In the genomic region with DNA sequence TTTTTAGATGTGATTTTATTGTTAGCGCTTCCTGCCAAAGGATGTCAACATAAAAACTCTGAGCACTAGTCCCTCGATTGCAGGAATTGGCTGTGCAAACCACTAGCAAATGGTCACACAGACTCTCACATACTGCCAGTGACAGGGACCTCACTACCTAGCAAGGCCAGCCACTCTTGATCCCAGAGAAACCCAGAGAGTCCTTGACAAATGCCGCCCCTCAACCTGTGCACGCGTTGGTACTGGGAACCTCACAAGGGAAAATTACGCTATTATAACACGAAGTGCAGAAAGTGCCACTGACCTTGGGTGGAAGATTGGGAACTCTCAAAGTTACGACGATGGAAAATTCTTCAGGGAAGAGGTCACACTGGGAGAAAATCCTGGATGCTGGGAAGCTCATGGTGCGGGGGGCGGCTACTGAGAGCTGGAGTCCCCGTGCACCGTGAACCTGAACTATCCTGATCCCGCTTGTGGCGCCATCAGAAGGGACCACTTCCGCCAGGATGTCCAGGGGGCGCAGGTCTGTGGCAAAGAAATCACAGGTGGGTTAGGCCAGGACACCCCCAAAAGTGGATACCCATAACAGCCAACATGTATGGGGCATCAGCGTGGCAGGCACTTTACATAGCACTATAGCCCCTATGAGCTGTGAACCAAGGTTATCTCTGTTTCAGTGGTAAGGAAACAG, we compare ENCODE assay signal across 18 cellular contexts. TPM values are rescaled to one million over a fixed set of nuclear protein-coding genes. Genes with fewer than 3 reads are reported as not detected.
DNase-seq lines count a peak whose midpoint lies in the region; TF ChIP-seq lines count a peak whose summit lies in the region.
"Had no signal": no experiment of that assay in that cellular context is flagged by ENCODE, and none has a peak within 500 bp of the region (broad histone marks: within the 10 kb centered on the region; RNA-seq: fewer than 3 reads in every experiment).

No MANE protein-coding gene starts in this region.

- peaks cover 2% of the 10 kb centered on the region for H3K27me3 Mint-ChIP-seq in activated CD4-positive, alpha-beta T cell treated with anti-CD3 and anti-CD28 coated beads, Interleukin-2, amount 10 ng/mL, durations not matched to agents 7 days and 5 days

- H3K4me1 ChIP-seq in esophagus muscularis mucosa (no peaks in the 10 kb centered on the region), vagina (no peaks in the 10 kb centered on the region), transverse colon (no peaks in the 10 kb centered on the region)
- no peaks in the 10 kb centered on the region for H3K4me1 ChIP-seq in effector memory CD4-positive, alpha-beta T cell (ENCODE audit: control insufficient read depth, insufficient read depth, low read length, poor library complexity, severe bottlenecking)
- H3K4me1 ChIP-seq: Caco-2, HAP-1 had no signal

- H3K4me3 ChIP-seq in esophagus muscularis mucosa (no peak overlapping the region), vagina (no peak overlapping the region), transverse colon (no peak overlapping the region)
- H3K4me3 ChIP-seq in effector memory CD4-positive, alpha-beta T cell (ENCODE audit: insufficient read depth, low read depth, low read length, poor library complexity, severe bottlenecking): no peak overlapping the region
- H3K4me3 ChIP-seq: BLaER1, HAP-1 had no signal

- H3K27me3 ChIP-seq in esophagus muscularis mucosa (peaks cover 0 to 26% (median 0%) of the 10 kb centered on the region in 4 donors), vagina (no peaks in the 10 kb centered on the region), transverse colon (peaks cover 6% of the 10 kb centered on the region)
- H3K27me3 ChIP-seq in effector memory CD4-positive, alpha-beta T cell (replicated peaks; ENCODE audit: control insufficient read depth, insufficient read depth, low read length, poor library complexity, severe bottlenecking): no peaks in the 10 kb centered on the region
- H3K27me3 ChIP-seq: BLaER1 had no signal

- no peak overlapping the region for H3K27ac ChIP-seq in esophagus muscularis mucosa (replicated peaks in 1 of 4)
- H3K27ac ChIP-seq in vagina: no peak overlapping the region
- no peak overlapping the region for H3K27ac ChIP-seq in effector memory CD4-positive, alpha-beta T cell (ENCODE audit: insufficient read depth, low read length, poor library complexity, severe bottlenecking)
- H3K27ac ChIP-seq in transverse colon: no peak overlapping the region
- H3K27ac ChIP-seq: 22Rv1, BLaER1 had no signal

- no peak for DNase-seq in activated CD4-positive, alpha-beta T cell treated with anti-CD3 and anti-CD28 coated beads, Interleukin-2, amount 10 ng/mL, durations not matched to agents 7 days and 5 days
- no peak for DNase-seq in activated CD4-positive, alpha-beta T cell treated with anti-CD3 and anti-CD28 coated beads, Interleukin-2, amount 50 U/mL, for 1 hour
- DNase-seq in esophagus muscularis mucosa (ENCODE audit: extremely low spot score) (peak; percentile 92), posterior vena cava (ENCODE audit: low spot score) (peak; percentile 70), vagina (ENCODE audit: extremely low spot score in 2 of 2) (peak; percentile 61 to 62), superior temporal gyrus (ENCODE audit: extremely low spot score) (no peak), transverse colon (no peak)
- no peak for DNase-seq in effector memory CD4-positive, alpha-beta T cell
- DNase-seq: Caco-2; CD8-positive, alpha-beta memory T cell; DMS53; GF-D8; GOT3; IMR-90 had no signal

- POLR2A ChIA-PET in activated CD4-positive, alpha-beta T cell treated with anti-CD3 and anti-CD28 coated beads, Interleukin-2, amount 10 ng/mL, durations not matched to agents 7 days and 5 days (lab: Charles Lee): no interaction called here

- no peak overlapping the region for H3K4me3 Mint-ChIP-seq in activated CD4-positive, alpha-beta T cell treated with anti-CD3 and anti-CD28 coated beads, Interleukin-2, amount 10 ng/mL, durations not matched to agents 7 days and 5 days
- H3K4me3 Mint-ChIP-seq: CD8-positive, alpha-beta memory T cell had no signal

- no peak for TF ChIP-seq CTCF in esophagus muscularis mucosa (IDR thresholded peaks at IDR 0.05)
- TF ChIP-seq CTCF in vagina (IDR thresholded peaks at IDR 0.05): no peak
- no peak for TF ChIP-seq CTCF in transverse colon (IDR thresholded peaks at IDR 0.05)

- H3K9me3 Mint-ChIP-seq in activated CD4-positive, alpha-beta T cell treated with anti-CD3 and anti-CD28 coated beads, Interleukin-2, amount 10 ng/mL, durations not matched to agents 7 days and 5 days: peaks cover 13% of the 10 kb centered on the region

- TF ChIP-seq POLR2A in esophagus muscularis mucosa (IDR thresholded peaks at IDR 0.05; ENCODE audit: low read depth) (no peak), vagina (IDR thresholded peaks at IDR 0.05) (no peak), transverse colon (IDR thresholded peaks at IDR 0.05) (no peak)

- H3K4me1 Mint-ChIP-seq in activated CD4-positive, alpha-beta T cell treated with anti-CD3 and anti-CD28 coated beads, Interleukin-2, amount 10 ng/mL, durations not matched to agents 7 days and 5 days: peaks cover 14% of the 10 kb centered on the region

- peaks cover 2% of the 10 kb centered on the region for H3K36me3 Mint-ChIP-seq in activated CD4-positive, alpha-beta T cell treated with anti-CD3 and anti-CD28 coated beads, Interleukin-2, amount 10 ng/mL, durations not matched to agents 7 days and 5 days (ENCODE audit: low read depth)

- H3K27ac Mint-ChIP-seq in activated CD4-positive, alpha-beta T cell treated with anti-CD3 and anti-CD28 coated beads, Interleukin-2, amount 10 ng/mL, durations not matched to agents 7 days and 5 days: peak overlapping the region; percentile 70
- H3K27ac Mint-ChIP-seq: CD8-positive, alpha-beta memory T cell had no signal

- in situ Hi-C loops in transverse colon (cut with MboI; ENCODE audit: low pct_ligation_motif_present in 1 of 4, low pct_unique_long_range_greater_than_20kb in 1 of 4, low sequenced_read_pairs in 3 of 4): no loop called here

- WGBS in esophagus muscularis mucosa: 90% methylated on average over 17 of the region's 18 CpGs
- 91% methylated on average over 18 of the region's 18 CpGs; no CpG with 5 or more reads in 1 of the 2 donors for WGBS in transverse colon (ENCODE audit: low coverage in 1 of 2), 2 donors

- no peaks in the 10 kb centered on the region for H3K36me3 ChIP-seq in esophagus muscularis mucosa
- H3K36me3 ChIP-seq in vagina: no peaks in the 10 kb centered on the region
- no peaks in the 10 kb centered on the region for H3K36me3 ChIP-seq in effector memory CD4-positive, alpha-beta T cell (ENCODE audit: control insufficient read depth, insufficient read depth, low read length)
- H3K36me3 ChIP-seq in transverse colon: no peaks in the 10 kb centered on the region
- H3K36me3 ChIP-seq: BLaER1, HAP-1 had no signal

- CTCF ChIA-PET in activated CD4-positive, alpha-beta T cell treated with anti-CD3 and anti-CD28 coated beads, Interleukin-2, amount 10 ng/mL, durations not matched to agents 7 days and 5 days (lab: Charles Lee): no interaction called here

- intact Hi-C loops in esophagus muscularis mucosa (cut with DNase I): no loop called here
- intact Hi-C loops in posterior vena cava (cut with DNase I): no loop called here
- intact Hi-C loops in vagina (cut with DNase I): no loop called here
- intact Hi-C loops in transverse colon (cut with DNase I; ENCODE audit: low total_unique reads): no loop called here

- H3K9me3 ChIP-seq in esophagus muscularis mucosa (peaks cover 0 to 14% (median 5%) of the 10 kb centered on the region in 4 donors), vagina (no peaks in the 10 kb centered on the region), transverse colon (no peaks in the 10 kb centered on the region)
- no peaks in the 10 kb centered on the region for H3K9me3 ChIP-seq in effector memory CD4-positive, alpha-beta T cell (ENCODE audit: control insufficient read depth, low read length)
- H3K9me3 ChIP-seq: HAP-1 had no signal

- TF ChIP-seq EP300 in esophagus muscularis mucosa (IDR thresholded peaks at IDR 0.05) (no peak), transverse colon (IDR thresholded peaks at IDR 0.05; ENCODE audit: low read depth) (no peak)

RNA-seq across cellular contexts. Expression of gene KRTAP10-4, which starts 5.9 kb away (rescaled TPM):
- total RNA-seq in activated CD4-positive, alpha-beta T cell treated with anti-CD3 and anti-CD28 coated beads, Interleukin-2, amount 10 ng/mL, durations not matched to agents 7 days and 5 days: not detected
- total RNA-seq in esophagus muscularis mucosa (not detected), posterior vena cava (not detected), vagina (not detected), transverse colon (not detected)
- total RNA-seq: A673; Caco-2; CD8-positive, alpha-beta memory T cell; IMR-90 had no signal

RNA-seq across cellular contexts. Expression of gene KRTAP10-3, which starts 9.0 kb away (rescaled TPM):
- total RNA-seq in activated CD4-positive, alpha-beta T cell treated with anti-CD3 and anti-CD28 coated beads, Interleukin-2, amount 10 ng/mL, durations not matched to agents 7 days and 5 days: not detected
- not detected for total RNA-seq in esophagus muscularis mucosa
- not detected for total RNA-seq in posterior vena cava
- total RNA-seq in vagina: not detected
- not detected for total RNA-seq in transverse colon
- total RNA-seq: Caco-2; CD8-positive, alpha-beta memory T cell; IMR-90 had no signal

RNA-seq across cellular contexts. Expression of gene KRTAP10-5, which starts 12.8 kb away (rescaled TPM):
- not detected for total RNA-seq in activated CD4-positive, alpha-beta T cell treated with anti-CD3 and anti-CD28 coated beads, Interleukin-2, amount 10 ng/mL, durations not matched to agents 7 days and 5 days
- total RNA-seq in esophagus muscularis mucosa (not detected), posterior vena cava (not detected), vagina (not detected), transverse colon (not detected)
- total RNA-seq: A673; Caco-2; CD8-positive, alpha-beta memory T cell; IMR-90 had no signal

RNA-seq across cellular contexts. Expression of gene KRTAP10-2, which starts 16.3 kb away (rescaled TPM):
- total RNA-seq in activated CD4-positive, alpha-beta T cell treated with anti-CD3 and anti-CD28 coated beads, Interleukin-2, amount 10 ng/mL, durations not matched to agents 7 days and 5 days: not detected
- not detected for total RNA-seq in esophagus muscularis mucosa
- total RNA-seq in posterior vena cava: not detected
- total RNA-seq in vagina: not detected
- total RNA-seq in transverse colon: not detected
- total RNA-seq: Caco-2; CD8-positive, alpha-beta memory T cell; IMR-90 had no signal

RNA-seq across cellular contexts. Expression of gene KRTAP10-6, which starts 24.7 kb away (rescaled TPM):
- total RNA-seq in activated CD4-positive, alpha-beta T cell treated with anti-CD3 and anti-CD28 coated beads, Interleukin-2, amount 10 ng/mL, durations not matched to agents 7 days and 5 days: not detected
- total RNA-seq in esophagus muscularis mucosa: not detected
- total RNA-seq in posterior vena cava: not detected
- total RNA-seq in vagina: not detected
- not detected for total RNA-seq in transverse colon
- total RNA-seq: Caco-2; CD8-positive, alpha-beta memory T cell; IMR-90 had no signal

Comparison
In these comparisons a context has a peak if more than half of its experiments do, and no peak if none do; other contexts are left out.
1. DNase-seq: peak in esophagus muscularis mucosa (single experiment), posterior vena cava (single experiment) and vagina (2 of 2); none in activated CD4-positive, alpha-beta T cell treated with anti-CD3 and anti-CD28 coated beads, Interleukin-2, amount 10 ng/mL, durations not matched to agents 7 days and 5 days (single experiment), activated CD4-positive, alpha-beta T cell treated with anti-CD3 and anti-CD28 coated beads, Interleukin-2, amount 50 U/mL, for 1 hour (single experiment), superior temporal gyrus (single experiment), effector memory CD4-positive, alpha-beta T cell (0 of 3) and transverse colon (single experiment).